Comparison of ENCODE assay signal across 18 cellular contexts in the genomic region with DNA sequence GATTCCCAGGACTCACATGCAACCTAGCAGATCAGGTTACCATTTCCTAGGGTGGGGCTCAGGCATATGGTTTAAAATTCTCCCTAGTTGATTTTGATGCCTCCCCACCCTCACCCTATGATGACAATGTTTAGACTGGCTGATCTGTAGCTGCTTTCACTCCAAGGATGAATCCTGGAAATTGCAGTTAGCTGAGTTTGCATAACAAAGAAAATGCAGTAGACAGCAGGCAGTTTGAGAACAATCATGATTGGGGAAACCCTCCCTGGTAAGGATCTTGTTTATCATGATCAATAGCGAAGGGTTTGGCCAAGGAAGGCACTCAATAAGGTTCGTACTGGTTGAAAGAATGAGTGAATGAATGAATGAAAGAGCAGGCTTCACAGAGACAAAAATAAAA. TPM values are rescaled to one million over a fixed set of nuclear protein-coding genes. Genes with fewer than 3 reads are reported as not detected.
DNase-seq lines count a peak whose midpoint lies in the region; ATAC-seq lines count a peak whose summit lies in the region.
"Had no signal": no experiment of that assay in that cellular context is flagged by ENCODE, and none has a peak within 500 bp of the region (broad histone marks: within the 10 kb centered on the region; RNA-seq: fewer than 3 reads in every experiment).

No MANE protein-coding gene starts in this region.

- H3K36me3 ChIP-seq in iPS-20b (ENCODE audit: insufficient read depth, low read depth, low read length): peaks cover 35% of the 10 kb centered on the region

- peaks cover 32% of the 10 kb centered on the region for H3K4me1 Mint-ChIP-seq in activated naive CD4-positive, alpha-beta T cell treated with anti-CD3 and anti-CD28 coated beads, Interleukin-2, amount 50 U/mL, for 24 hours
- peaks cover 22% of the 10 kb centered on the region for H3K4me1 Mint-ChIP-seq in activated T-helper 2 cell treated with anti-CD3 and anti-CD28 coated beads, Interferon-gamma antibody, Interleukin-2, Interleukin-4, amounts not matched to agents 10 μg/mL and 5 μg/mL and 100 μg/mL, durations not matched to agents 14 hours and 24 hours and 36 hours (ENCODE audit: low read depth)

- peaks cover 5% of the 10 kb centered on the region for H3K9me3 Mint-ChIP-seq in activated naive CD4-positive, alpha-beta T cell treated with anti-CD3 and anti-CD28 coated beads, Interleukin-2, amount 50 U/mL, for 24 hours
- peaks cover 11% of the 10 kb centered on the region for H3K9me3 Mint-ChIP-seq in activated T-helper 2 cell treated with anti-CD3 and anti-CD28 coated beads, Interferon-gamma antibody, Interleukin-2, Interleukin-4, amounts not matched to agents 10 μg/mL and 5 μg/mL and 100 μg/mL, durations not matched to agents 14 hours and 24 hours and 36 hours

- intact Hi-C loops in activated T-helper 2 cell treated with anti-CD3 and anti-CD28 coated beads, Interferon-gamma antibody, Interleukin-2, Interleukin-4, amounts not matched to agents 10 μg/mL and 5 μg/mL and 100 μg/mL, durations not matched to agents 14 hours and 24 hours and 36 hours (cut with micrococcal nuclease): loop anchor here (5.0 kb wide), 4 partner anchors 273 to 358 kb away; no protein-coding TSS in a partner anchor

- H3K36me3 Mint-ChIP-seq in activated naive CD4-positive, alpha-beta T cell treated with anti-CD3 and anti-CD28 coated beads, Interleukin-2, amount 50 U/mL, for 24 hours: peaks cover 42% of the 10 kb centered on the region
- H3K36me3 Mint-ChIP-seq in activated T-helper 2 cell treated with anti-CD3 and anti-CD28 coated beads, Interferon-gamma antibody, Interleukin-2, Interleukin-4, amounts not matched to agents 10 μg/mL and 5 μg/mL and 100 μg/mL, durations not matched to agents 14 hours and 24 hours and 36 hours (ENCODE audit: low read depth): peaks cover 58% of the 10 kb centered on the region

- H3K27ac ChIP-seq in iPS-20b (ENCODE audit: low read length): no peak overlapping the region
- H3K27ac ChIP-seq: body of pancreas, PC-9 had no signal

- H3K27ac Mint-ChIP-seq in activated naive CD4-positive, alpha-beta T cell treated with anti-CD3 and anti-CD28 coated beads, Interleukin-2, amount 50 U/mL, for 24 hours: no peak overlapping the region
- no peak overlapping the region for H3K27ac Mint-ChIP-seq in activated T-helper 2 cell treated with anti-CD3 and anti-CD28 coated beads, Interferon-gamma antibody, Interleukin-2, Interleukin-4, amounts not matched to agents 10 μg/mL and 5 μg/mL and 100 μg/mL, durations not matched to agents 14 hours and 24 hours and 36 hours

- H3K4me3 Mint-ChIP-seq in activated naive CD4-positive, alpha-beta T cell treated with anti-CD3 and anti-CD28 coated beads, Interleukin-2, amount 50 U/mL, for 24 hours: peak overlapping the region; percentile 6
- H3K4me3 Mint-ChIP-seq in activated T-helper 2 cell treated with anti-CD3 and anti-CD28 coated beads, Interferon-gamma antibody, Interleukin-2, Interleukin-4, amounts not matched to agents 10 μg/mL and 5 μg/mL and 100 μg/mL, durations not matched to agents 14 hours and 24 hours and 36 hours (ENCODE audit: low read depth): peak overlapping the region; percentile 26

- H3K27me3 Mint-ChIP-seq in activated naive CD4-positive, alpha-beta T cell treated with anti-CD3 and anti-CD28 coated beads, Interleukin-2, amount 50 U/mL, for 24 hours: no peaks in the 10 kb centered on the region
- H3K27me3 Mint-ChIP-seq in activated T-helper 2 cell treated with anti-CD3 and anti-CD28 coated beads, Interferon-gamma antibody, Interleukin-2, Interleukin-4, amounts not matched to agents 10 μg/mL and 5 μg/mL and 100 μg/mL, durations not matched to agents 14 hours and 24 hours and 36 hours (ENCODE audit: low read depth): peaks cover 11% of the 10 kb centered on the region

- ATAC-seq in GM21619 (IDR thresholded peaks at IDR 0.05; ENCODE audit: unreplicated experiment): no peak
- ATAC-seq: activated CD4-positive, CD25-positive, alpha-beta regulatory T cell treated with anti-CD3 and anti-CD28 coated beads, Interleukin-2, amount 50 U/mL, for 24 hours; body of pancreas had no signal

- no peak for DNase-seq in activated naive CD4-positive, alpha-beta T cell (lab: John Stamatoyannopoulos, UW)
- DNase-seq in activated T-helper 2 cell treated with anti-CD3 and anti-CD28 coated beads, Interferon-gamma antibody, Interleukin-2, Interleukin-4, amounts not matched to agents 10 μg/mL and 5 μg/mL and 100 μg/mL, durations not matched to agents 14 hours and 24 hours and 36 hours (ENCODE audit: low spot score): no peak
- DNase-seq in NOMO-1 treated with dmso at 0.1 percent for 144 hours (lab: John Stamatoyannopoulos, UW; ENCODE audit: unreplicated experiment) (no peak), NCI-H82 (lab: John Stamatoyannopoulos, UW) (no peak), NCI-H774 (lab: John Stamatoyannopoulos, UW) (no peak)
- DNase-seq: activated T-cell treated with anti-CD3 and anti-CD28 coated beads, Interleukin-2, amount 50 U/mL, for 48 hours; body of pancreas; C1 segment of cervical spinal cord; mammary epithelial cell; MG63; NCI-H1417 treated with DMSO at 0.1 percent for 48 hours; PC-9; posterior cingulate gyrus; SHP77 had no signal

- H3K4me3 ChIP-seq in iPS-20b (ENCODE audit: low read length): peak overlapping the region; percentile 72
- H3K4me3 ChIP-seq: body of pancreas, PC-9 had no signal

- peaks cover 55% of the 10 kb centered on the region for H3K27me3 ChIP-seq in iPS-20b (ENCODE audit: insufficient read depth, low read length)
- H3K27me3 ChIP-seq: body of pancreas, MG63 had no signal

- H3K9ac ChIP-seq in iPS-20b (ENCODE audit: low read depth, low read length): no peak overlapping the region

- H3K9me3 ChIP-seq in iPS-20b (ENCODE audit: insufficient read depth, low read depth, low read length): no peaks in the 10 kb centered on the region
- H3K9me3 ChIP-seq: body of pancreas, MG63 had no signal

- H3K4me1 ChIP-seq in iPS-20b (ENCODE audit: insufficient read depth, low read length): peaks cover 16% of the 10 kb centered on the region; the same call in 1 of the 2 replicates

RNA-seq across cellular contexts. Expression of gene ZNF518B, which starts 2.1 kb away (rescaled TPM):
- total RNA-seq in activated T-helper 2 cell treated with anti-CD3 and anti-CD28 coated beads, Interferon-gamma antibody, Interleukin-2, Interleukin-4, amounts not matched to agents 10 μg/mL and 5 μg/mL and 100 μg/mL, durations not matched to agents 14 hours and 24 hours and 36 hours: 22.9 and 24.9 TPM in 2 replicates
